Comparison of ENCODE assay signal across 10 cellular contexts in the genomic region with DNA sequence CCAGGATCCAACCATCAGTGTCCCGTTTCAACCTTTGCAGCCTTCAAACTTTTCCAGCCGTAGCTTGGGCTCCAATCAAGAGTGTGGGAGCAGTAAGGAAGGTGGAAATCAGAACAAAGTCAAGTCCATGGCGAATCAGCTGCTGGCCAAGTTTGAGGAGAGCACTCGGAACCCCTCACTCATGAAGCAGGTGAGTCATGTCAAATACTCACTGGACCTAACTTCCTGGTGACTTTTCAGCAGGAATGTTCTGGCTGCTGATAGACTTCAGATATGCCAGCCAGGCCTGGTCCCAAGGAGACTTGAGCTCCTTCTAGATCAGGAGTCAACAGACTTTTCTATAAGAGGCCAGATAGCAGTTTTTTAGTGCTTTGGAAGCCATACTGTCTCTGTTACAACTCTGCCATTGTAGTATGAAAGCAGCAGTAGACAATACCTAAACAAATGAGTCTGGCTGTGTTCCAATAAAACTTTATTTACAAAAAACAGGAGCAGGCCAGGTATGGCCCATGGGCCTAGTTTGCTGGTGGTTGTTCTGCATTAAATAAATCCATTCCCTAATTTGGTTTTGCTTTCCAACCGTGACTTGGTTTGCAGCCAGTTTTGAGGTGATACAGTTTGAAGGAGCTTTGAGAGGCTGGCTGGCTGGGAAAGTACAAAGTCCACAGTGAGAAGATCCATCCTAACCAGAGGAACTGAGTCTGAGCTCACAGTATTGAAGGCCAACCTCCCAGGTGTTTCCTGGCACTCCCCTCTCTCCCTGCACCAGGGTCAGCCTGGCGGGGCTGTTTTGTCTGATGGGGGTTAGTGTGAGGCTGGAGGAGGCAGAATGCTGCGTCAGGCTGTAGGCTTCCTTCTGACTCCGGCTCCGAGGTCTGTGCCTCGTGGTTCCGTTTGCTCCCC.
DNase-seq lines count a peak whose midpoint lies in the region; ATAC-seq, FAIRE-seq and TF ChIP-seq lines count a peak whose summit lies in the region.
"Had no signal": no experiment of that assay in that cellular context is flagged by ENCODE, and none has a peak within 500 bp of the region (broad histone marks: within the 10 kb centered on the region; RNA-seq: fewer than 3 reads in every experiment).

No MANE protein-coding gene starts in this region.

- H3K4me1 Mint-ChIP-seq in natural killer cell treated with Interleukin-12 subunit alpha and Interleukin-12 subunit beta and Interleukin-15 and Interleukin-18, amount 100 ng/mL, for 72 hours (ENCODE audit: low read depth in 2 of 2), result peaks cover 26 to 32% of the 10 kb centered on the region in 2 donors

- intact Hi-C loops in esophagus muscularis mucosa (cut with DNase I) (loop anchor here (5.0 to 10.0 kb wide), 2 partner anchors 75 to 127 kb away; partner anchors contain the start of gene MICAL2), stomach (cut with DNase I; ENCODE audit: low total_unique reads) (no loop called here)

- H3K9me3 Mint-ChIP-seq in natural killer cell treated with Interleukin-12 subunit alpha and Interleukin-12 subunit beta and Interleukin-15 and Interleukin-18, amount 100 ng/mL, for 72 hours, result no peaks in the 10 kb centered on the region
- H3K9me3 Mint-ChIP-seq: brain, nephron had no signal

- peak; percentile 50 for DNase-seq in HT-29 (ENCODE audit: low spot score)
- peak; percentile 61 for DNase-seq in RCC 7860 (ENCODE audit: low spot score)
- no peak for DNase-seq in esophagus muscularis mucosa (ENCODE audit: extremely low spot score)
- DNase-seq in stomach, result peak; percentile 77
- DNase-seq in natural killer cell treated with Interleukin-12 subunit alpha and Interleukin-12 subunit beta and Interleukin-15 and Interleukin-18, amount 100 ng/mL, for 72 hours (ENCODE audit: low spot score), result no peak
- no peak for DNase-seq in NOMO-1 treated with dmso at 0.1 percent for 144 hours (lab: John Stamatoyannopoulos, UW; ENCODE audit: unreplicated experiment)
- DNase-seq: NCI-H187 treated with DMSO at 0.1 percent for 48 hours had no signal

- peaks cover 27 to 98% (median 96%) of the 10 kb centered on the region in 4 donors for H3K4me1 ChIP-seq in esophagus muscularis mucosa
- peaks cover 44 to 100% (median 82%) of the 10 kb centered on the region in 4 donors for H3K4me1 ChIP-seq in stomach

- H3K27ac ChIP-seq in esophagus muscularis mucosa (replicated peaks in 1 of 4) (peak overlapping the region; percentile 65 to 89 (median 88)), stomach (peak overlapping the region; percentile 74 to 91 (median 81))

- no peak overlapping the region for H3K4me3 ChIP-seq in esophagus muscularis mucosa
- H3K4me3 ChIP-seq in stomach, result no peak overlapping the region

- no peak overlapping the region for H3K27ac Mint-ChIP-seq in natural killer cell treated with Interleukin-12 subunit alpha and Interleukin-12 subunit beta and Interleukin-15 and Interleukin-18, amount 100 ng/mL, for 72 hours
- H3K27ac Mint-ChIP-seq: brain, nephron had no signal

- TF ChIP-seq POLR2A in esophagus muscularis mucosa (IDR thresholded peaks at IDR 0.05; ENCODE audit: low read depth), result no peak
- no peak for TF ChIP-seq POLR2A in stomach (IDR thresholded peaks at IDR 0.05)

- H3K27me3 Mint-ChIP-seq in natural killer cell treated with Interleukin-12 subunit alpha and Interleukin-12 subunit beta and Interleukin-15 and Interleukin-18, amount 100 ng/mL, for 72 hours, result no peaks in the 10 kb centered on the region

- H3K4me3 Mint-ChIP-seq in natural killer cell treated with Interleukin-12 subunit alpha and Interleukin-12 subunit beta and Interleukin-15 and Interleukin-18, amount 100 ng/mL, for 72 hours, result no peak overlapping the region
- H3K4me3 Mint-ChIP-seq: brain, nephron had no signal

- H3K9me3 ChIP-seq in esophagus muscularis mucosa, result no peaks in the 10 kb centered on the region
- no peaks in the 10 kb centered on the region for H3K9me3 ChIP-seq in stomach

- TF ChIP-seq EP300 in esophagus muscularis mucosa (IDR thresholded peaks at IDR 0.05), result no peak
- no peak for TF ChIP-seq EP300 in stomach (IDR thresholded peaks at IDR 0.05)

- no peak for FAIRE-seq in RCC 7860 (lab: Jason Lieb, UNC)

- H3K27me3 ChIP-seq in esophagus muscularis mucosa (no peaks in the 10 kb centered on the region), stomach (no peaks in the 10 kb centered on the region)

- TF ChIP-seq CTCF in esophagus muscularis mucosa (IDR thresholded peaks at IDR 0.05) (no peak), stomach (IDR thresholded peaks at IDR 0.05) (no peak)

- no peaks in the 10 kb centered on the region for H3K36me3 Mint-ChIP-seq in natural killer cell treated with Interleukin-12 subunit alpha and Interleukin-12 subunit beta and Interleukin-15 and Interleukin-18, amount 100 ng/mL, for 72 hours
- H3K36me3 Mint-ChIP-seq: brain had no signal

- no peak for ATAC-seq in natural killer cell treated with Interleukin-12 subunit alpha and Interleukin-12 subunit beta and Interleukin-15 and Interleukin-18, amount 100 ng/mL, for 72 hours
- ATAC-seq in HG02973 (IDR thresholded peaks at IDR 0.05; ENCODE audit: unreplicated experiment), result no peak

- WGBS in esophagus muscularis mucosa, result 85% methylated on average over 9 of the region's 11 CpGs
- 48 to 60% (median 55%) methylated on average over 10 to 11 of the region's 11 CpGs for WGBS in stomach, 5 donors

- peaks cover 0 to 68% (median 33%) of the 10 kb centered on the region in 4 donors for H3K36me3 ChIP-seq in esophagus muscularis mucosa
- peaks cover 8 to 72% (median 30%) of the 10 kb centered on the region in 4 donors for H3K36me3 ChIP-seq in stomach

Comparison
In these comparisons a context has a peak if more than half of its experiments do, and no peak if none do; other contexts are left out.
1. DNase-seq: peak in HT-29 (single experiment), RCC 7860 (single experiment) and stomach (single experiment); none in esophagus muscularis mucosa (single experiment), natural killer cell treated with Interleukin-12 subunit alpha and Interleukin-12 subunit beta and Interleukin-15 and Interleukin-18, amount 100 ng/mL, for 72 hours (single experiment) and NOMO-1 treated with dmso at 0.1 percent for 144 hours (single experiment).